1 cellular context compared by ENCODE assay signal in the genomic region with DNA sequence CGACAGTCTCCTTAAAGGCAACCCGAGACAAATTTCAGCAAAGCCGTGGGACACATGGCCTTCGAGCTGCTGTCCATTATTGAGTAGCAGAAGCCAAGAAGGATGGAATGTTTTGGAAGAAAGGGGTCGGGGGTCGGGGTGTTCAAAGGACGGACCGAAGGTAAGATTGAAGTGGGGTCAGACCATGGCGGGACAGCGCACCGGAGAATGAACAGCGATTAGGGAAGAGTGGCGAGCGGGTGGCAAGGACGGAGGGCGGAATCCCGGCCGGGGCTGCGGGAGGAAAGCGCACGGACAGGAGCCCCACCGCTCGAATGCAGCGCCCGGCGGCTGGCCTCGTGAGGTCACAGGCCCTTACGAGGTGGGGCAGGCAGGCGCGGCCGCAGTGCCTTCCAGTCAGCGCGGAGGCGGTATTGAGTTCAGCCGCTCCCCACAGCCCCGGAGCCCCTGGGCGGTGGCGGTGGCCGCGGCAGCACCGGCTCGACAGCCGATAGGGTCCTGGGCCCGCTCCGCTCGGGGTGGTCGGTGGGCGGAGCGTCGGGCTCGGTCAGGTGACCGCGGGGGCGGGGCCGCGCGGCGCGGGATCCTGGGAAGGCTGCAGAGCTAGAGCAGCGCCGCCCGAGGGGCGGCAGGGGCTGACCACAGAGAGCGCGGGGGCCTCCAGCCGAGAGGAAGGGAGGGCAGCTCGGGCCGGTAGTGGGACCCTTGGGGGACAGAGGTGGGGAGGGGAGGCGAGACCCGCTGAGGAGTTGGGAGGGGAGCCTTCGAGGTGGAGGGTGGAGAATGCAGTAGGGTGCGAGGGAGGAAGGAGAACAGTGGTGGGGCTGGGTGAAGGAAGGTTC.
TF ChIP-seq lines count a peak whose summit lies in the region.

A gene with protein sequence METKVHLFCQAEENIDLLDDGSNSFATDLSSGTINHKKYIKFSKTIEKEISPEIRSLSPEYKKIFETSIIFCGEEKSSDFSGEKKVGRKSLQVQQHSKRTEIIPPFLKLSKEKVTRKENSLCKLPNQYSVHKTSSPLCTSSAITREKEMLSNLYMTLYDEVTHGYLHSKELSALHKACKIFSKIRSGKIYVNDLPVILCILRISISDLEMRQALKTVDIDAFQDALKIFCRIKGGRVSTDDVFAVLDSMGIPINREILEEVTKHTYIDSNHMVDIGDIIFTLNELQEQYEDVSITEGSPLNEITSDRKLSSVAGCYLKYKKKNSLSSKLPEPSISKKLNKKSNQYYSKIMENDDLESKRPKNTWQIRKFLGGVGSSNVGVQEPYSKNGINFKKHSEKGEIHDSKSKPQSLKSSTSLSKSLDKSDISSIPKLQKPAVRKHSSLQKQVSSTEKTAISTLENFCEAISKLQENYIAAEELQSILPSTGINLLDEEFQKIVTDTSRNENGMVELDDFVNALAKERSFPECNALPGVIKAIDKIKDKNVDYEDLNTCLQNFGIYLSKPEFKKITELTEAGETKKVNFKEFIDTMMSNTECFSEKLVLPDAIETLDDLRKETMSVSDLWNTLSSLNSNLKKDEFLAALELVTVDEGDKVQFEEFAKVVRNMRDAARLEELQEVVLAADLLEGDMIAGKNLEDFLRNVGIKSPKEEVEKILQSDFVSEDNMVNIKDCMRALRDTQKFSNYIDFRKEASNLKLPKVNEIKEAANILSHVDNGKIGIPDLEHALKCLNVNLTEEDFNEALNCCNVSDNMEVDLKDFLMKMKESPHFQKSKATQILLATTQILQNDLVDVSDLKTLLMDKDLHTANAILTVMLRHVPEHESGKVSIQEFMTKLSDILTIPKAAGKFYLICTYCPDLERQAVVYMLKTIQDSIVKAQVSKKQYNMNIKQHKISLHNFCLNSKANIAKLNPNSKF (plus strand): TSS at position 574 of the 842 bp plus-strand sequence. CDS start 4,399 bp downstream, outside the sequence.

TF ChIP-seq in GM12878, 131 proteins besides CTCF, POLR2A, EP300 and RAD21 (continues in another document):
- TF ChIP-seq RAD51 (IDR thresholded peaks at IDR 0.05) (peak; percentile 48), ZSCAN29 (IDR thresholded peaks at IDR 0.05) (0 out of 2 replicates have a peak, but pooled peaks have one; percentile 38), TARDBP (IDR thresholded peaks at IDR 0.05; ENCODE audit: borderline replicate concordance) (no peak), ZNF24 (IDR thresholded peaks at IDR 0.05) (0 out of 2 replicates have a peak, but pooled peaks have one; percentile 14), RCOR1 (conservative IDR thresholded peaks at IDR 0.05; ENCODE audit: low read depth, low read length) (0 out of 2 replicates have a peak, but pooled peaks have one; percentile 38), SMARCA5 (IDR thresholded peaks at IDR 0.05) (peak; percentile 60; the same call in 1 of the 2 replicates), KLF5 (IDR thresholded peaks at IDR 0.05; ENCODE audit: partially characterized antibody) (peak; percentile 65), MTA2 (IDR thresholded peaks at IDR 0.05; ENCODE audit: low read depth) (no peak), SMAD5 (IDR thresholded peaks at IDR 0.05; ENCODE audit: low read depth) (0 out of 2 replicates have a peak, but pooled peaks have one; percentile 37), IRF4 (IDR thresholded peaks at IDR 0.05; ENCODE audit: low read depth, low read length) (no peak), KAT2A (conservative IDR thresholded peaks at IDR 0.05; ENCODE audit: control insufficient read depth, low read depth, low read length) (no peak), YBX1 (IDR thresholded peaks at IDR 0.05) (0 out of 2 replicates have a peak, but pooled peaks have one; percentile 47), ZNF622 (IDR thresholded peaks at IDR 0.05) (no peak), JUNB (IDR thresholded peaks at IDR 0.05) (no peak), ASH2L (IDR thresholded peaks at IDR 0.05; ENCODE audit: borderline replicate concordance, low read depth) (no peak; the same call in 1 of the 2 replicates), CBFB (IDR thresholded peaks at IDR 0.05; ENCODE audit: low read depth) (0 out of 2 replicates have a peak, but pooled peaks have one; percentile 15), SUPT20H (IDR thresholded peaks at IDR 0.05; ENCODE audit: borderline replicate concordance, control insufficient read depth, low read depth, low read length) (no peak), CBX5 (IDR thresholded peaks at IDR 0.05; ENCODE audit: low read depth) (0 out of 2 replicates have a peak, but pooled peaks have one; percentile 13), YY1 (IDR thresholded peaks at IDR 0.05; ENCODE audit: low read depth, low read length) (no peak; the same call in 1 of the 2 replicates)
- TF ChIP-seq, protein P1, sequence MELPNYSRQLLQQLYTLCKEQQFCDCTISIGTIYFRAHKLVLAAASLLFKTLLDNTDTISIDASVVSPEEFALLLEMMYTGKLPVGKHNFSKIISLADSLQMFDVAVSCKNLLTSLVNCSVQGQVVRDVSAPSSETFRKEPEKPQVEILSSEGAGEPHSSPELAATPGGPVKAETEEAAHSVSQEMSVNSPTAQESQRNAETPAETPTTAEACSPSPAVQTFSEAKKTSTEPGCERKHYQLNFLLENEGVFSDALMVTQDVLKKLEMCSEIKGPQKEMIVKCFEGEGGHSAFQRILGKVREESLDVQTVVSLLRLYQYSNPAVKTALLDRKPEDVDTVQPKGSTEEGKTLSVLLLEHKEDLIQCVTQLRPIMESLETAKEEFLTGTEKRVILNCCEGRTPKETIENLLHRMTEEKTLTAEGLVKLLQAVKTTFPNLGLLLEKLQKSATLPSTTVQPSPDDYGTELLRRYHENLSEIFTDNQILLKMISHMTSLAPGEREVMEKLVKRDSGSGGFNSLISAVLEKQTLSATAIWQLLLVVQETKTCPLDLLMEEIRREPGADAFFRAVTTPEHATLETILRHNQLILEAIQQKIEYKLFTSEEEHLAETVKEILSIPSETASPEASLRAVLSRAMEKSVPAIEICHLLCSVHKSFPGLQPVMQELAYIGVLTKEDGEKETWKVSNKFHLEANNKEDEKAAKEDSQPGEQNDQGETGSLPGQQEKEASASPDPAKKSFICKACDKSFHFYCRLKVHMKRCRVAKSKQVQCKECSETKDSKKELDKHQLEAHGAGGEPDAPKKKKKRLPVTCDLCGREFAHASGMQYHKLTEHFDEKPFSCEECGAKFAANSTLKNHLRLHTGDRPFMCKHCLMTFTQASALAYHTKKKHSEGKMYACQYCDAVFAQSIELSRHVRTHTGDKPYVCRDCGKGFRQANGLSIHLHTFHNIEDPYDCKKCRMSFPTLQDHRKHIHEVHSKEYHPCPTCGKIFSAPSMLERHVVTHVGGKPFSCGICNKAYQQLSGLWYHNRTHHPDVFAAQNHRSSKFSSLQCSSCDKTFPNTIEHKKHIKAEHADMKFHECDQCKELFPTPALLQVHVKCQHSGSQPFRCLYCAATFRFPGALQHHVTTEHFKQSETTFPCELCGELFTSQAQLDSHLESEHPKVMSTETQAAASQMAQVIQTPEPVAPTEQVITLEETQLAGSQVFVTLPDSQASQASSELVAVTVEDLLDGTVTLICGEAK (IDR thresholded peaks at IDR 0.05; ENCODE audit: borderline replicate concordance): 0 out of 2 replicates have a peak, but pooled peaks have one; percentile 46
- TF ChIP-seq, protein P2, sequence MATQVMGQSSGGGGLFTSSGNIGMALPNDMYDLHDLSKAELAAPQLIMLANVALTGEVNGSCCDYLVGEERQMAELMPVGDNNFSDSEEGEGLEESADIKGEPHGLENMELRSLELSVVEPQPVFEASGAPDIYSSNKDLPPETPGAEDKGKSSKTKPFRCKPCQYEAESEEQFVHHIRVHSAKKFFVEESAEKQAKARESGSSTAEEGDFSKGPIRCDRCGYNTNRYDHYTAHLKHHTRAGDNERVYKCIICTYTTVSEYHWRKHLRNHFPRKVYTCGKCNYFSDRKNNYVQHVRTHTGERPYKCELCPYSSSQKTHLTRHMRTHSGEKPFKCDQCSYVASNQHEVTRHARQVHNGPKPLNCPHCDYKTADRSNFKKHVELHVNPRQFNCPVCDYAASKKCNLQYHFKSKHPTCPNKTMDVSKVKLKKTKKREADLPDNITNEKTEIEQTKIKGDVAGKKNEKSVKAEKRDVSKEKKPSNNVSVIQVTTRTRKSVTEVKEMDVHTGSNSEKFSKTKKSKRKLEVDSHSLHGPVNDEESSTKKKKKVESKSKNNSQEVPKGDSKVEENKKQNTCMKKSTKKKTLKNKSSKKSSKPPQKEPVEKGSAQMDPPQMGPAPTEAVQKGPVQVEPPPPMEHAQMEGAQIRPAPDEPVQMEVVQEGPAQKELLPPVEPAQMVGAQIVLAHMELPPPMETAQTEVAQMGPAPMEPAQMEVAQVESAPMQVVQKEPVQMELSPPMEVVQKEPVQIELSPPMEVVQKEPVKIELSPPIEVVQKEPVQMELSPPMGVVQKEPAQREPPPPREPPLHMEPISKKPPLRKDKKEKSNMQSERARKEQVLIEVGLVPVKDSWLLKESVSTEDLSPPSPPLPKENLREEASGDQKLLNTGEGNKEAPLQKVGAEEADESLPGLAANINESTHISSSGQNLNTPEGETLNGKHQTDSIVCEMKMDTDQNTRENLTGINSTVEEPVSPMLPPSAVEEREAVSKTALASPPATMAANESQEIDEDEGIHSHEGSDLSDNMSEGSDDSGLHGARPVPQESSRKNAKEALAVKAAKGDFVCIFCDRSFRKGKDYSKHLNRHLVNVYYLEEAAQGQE (IDR thresholded peaks at IDR 0.05; ENCODE audit: low read depth, low read length): peak; percentile 18; the same call in 1 of the 2 replicates
- TF ChIP-seq, protein P3, sequence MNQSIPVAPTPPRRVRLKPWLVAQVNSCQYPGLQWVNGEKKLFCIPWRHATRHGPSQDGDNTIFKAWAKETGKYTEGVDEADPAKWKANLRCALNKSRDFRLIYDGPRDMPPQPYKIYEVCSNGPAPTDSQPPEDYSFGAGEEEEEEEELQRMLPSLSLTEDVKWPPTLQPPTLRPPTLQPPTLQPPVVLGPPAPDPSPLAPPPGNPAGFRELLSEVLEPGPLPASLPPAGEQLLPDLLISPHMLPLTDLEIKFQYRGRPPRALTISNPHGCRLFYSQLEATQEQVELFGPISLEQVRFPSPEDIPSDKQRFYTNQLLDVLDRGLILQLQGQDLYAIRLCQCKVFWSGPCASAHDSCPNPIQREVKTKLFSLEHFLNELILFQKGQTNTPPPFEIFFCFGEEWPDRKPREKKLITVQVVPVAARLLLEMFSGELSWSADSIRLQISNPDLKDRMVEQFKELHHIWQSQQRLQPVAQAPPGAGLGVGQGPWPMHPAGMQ (IDR thresholded peaks at IDR 0.05; ENCODE audit: borderline replicate concordance): no peak
- TF ChIP-seq, protein P4, sequence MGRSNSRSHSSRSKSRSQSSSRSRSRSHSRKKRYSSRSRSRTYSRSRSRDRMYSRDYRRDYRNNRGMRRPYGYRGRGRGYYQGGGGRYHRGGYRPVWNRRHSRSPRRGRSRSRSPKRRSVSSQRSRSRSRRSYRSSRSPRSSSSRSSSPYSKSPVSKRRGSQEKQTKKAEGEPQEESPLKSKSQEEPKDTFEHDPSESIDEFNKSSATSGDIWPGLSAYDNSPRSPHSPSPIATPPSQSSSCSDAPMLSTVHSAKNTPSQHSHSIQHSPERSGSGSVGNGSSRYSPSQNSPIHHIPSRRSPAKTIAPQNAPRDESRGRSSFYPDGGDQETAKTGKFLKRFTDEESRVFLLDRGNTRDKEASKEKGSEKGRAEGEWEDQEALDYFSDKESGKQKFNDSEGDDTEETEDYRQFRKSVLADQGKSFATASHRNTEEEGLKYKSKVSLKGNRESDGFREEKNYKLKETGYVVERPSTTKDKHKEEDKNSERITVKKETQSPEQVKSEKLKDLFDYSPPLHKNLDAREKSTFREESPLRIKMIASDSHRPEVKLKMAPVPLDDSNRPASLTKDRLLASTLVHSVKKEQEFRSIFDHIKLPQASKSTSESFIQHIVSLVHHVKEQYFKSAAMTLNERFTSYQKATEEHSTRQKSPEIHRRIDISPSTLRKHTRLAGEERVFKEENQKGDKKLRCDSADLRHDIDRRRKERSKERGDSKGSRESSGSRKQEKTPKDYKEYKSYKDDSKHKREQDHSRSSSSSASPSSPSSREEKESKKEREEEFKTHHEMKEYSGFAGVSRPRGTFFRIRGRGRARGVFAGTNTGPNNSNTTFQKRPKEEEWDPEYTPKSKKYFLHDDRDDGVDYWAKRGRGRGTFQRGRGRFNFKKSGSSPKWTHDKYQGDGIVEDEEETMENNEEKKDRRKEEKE (IDR thresholded peaks at IDR 0.05): no peak
- TF ChIP-seq, protein P5, sequence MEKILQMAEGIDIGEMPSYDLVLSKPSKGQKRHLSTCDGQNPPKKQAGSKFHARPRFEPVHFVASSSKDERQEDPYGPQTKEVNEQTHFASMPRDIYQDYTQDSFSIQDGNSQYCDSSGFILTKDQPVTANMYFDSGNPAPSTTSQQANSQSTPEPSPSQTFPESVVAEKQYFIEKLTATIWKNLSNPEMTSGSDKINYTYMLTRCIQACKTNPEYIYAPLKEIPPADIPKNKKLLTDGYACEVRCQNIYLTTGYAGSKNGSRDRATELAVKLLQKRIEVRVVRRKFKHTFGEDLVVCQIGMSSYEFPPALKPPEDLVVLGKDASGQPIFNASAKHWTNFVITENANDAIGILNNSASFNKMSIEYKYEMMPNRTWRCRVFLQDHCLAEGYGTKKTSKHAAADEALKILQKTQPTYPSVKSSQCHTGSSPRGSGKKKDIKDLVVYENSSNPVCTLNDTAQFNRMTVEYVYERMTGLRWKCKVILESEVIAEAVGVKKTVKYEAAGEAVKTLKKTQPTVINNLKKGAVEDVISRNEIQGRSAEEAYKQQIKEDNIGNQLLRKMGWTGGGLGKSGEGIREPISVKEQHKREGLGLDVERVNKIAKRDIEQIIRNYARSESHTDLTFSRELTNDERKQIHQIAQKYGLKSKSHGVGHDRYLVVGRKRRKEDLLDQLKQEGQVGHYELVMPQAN (conservative IDR thresholded peaks at IDR 0.05): peak; percentile 71
- TF ChIP-seq, protein P6, sequence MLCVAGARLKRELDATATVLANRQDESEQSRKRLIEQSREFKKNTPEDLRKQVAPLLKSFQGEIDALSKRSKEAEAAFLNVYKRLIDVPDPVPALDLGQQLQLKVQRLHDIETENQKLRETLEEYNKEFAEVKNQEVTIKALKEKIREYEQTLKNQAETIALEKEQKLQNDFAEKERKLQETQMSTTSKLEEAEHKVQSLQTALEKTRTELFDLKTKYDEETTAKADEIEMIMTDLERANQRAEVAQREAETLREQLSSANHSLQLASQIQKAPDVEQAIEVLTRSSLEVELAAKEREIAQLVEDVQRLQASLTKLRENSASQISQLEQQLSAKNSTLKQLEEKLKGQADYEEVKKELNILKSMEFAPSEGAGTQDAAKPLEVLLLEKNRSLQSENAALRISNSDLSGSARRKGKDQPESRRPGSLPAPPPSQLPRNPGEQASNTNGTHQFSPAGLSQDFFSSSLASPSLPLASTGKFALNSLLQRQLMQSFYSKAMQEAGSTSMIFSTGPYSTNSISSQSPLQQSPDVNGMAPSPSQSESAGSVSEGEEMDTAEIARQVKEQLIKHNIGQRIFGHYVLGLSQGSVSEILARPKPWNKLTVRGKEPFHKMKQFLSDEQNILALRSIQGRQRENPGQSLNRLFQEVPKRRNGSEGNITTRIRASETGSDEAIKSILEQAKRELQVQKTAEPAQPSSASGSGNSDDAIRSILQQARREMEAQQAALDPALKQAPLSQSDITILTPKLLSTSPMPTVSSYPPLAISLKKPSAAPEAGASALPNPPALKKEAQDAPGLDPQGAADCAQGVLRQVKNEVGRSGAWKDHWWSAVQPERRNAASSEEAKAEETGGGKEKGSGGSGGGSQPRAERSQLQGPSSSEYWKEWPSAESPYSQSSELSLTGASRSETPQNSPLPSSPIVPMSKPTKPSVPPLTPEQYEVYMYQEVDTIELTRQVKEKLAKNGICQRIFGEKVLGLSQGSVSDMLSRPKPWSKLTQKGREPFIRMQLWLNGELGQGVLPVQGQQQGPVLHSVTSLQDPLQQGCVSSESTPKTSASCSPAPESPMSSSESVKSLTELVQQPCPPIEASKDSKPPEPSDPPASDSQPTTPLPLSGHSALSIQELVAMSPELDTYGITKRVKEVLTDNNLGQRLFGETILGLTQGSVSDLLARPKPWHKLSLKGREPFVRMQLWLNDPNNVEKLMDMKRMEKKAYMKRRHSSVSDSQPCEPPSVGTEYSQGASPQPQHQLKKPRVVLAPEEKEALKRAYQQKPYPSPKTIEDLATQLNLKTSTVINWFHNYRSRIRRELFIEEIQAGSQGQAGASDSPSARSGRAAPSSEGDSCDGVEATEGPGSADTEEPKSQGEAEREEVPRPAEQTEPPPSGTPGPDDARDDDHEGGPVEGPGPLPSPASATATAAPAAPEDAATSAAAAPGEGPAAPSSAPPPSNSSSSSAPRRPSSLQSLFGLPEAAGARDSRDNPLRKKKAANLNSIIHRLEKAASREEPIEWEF (IDR thresholded peaks at IDR 0.05; ENCODE audit: insufficient replicate concordance, low read depth, low read length): no peak
